Comparison of ENCODE assay signal across 2 cellular contexts in the genomic region with DNA sequence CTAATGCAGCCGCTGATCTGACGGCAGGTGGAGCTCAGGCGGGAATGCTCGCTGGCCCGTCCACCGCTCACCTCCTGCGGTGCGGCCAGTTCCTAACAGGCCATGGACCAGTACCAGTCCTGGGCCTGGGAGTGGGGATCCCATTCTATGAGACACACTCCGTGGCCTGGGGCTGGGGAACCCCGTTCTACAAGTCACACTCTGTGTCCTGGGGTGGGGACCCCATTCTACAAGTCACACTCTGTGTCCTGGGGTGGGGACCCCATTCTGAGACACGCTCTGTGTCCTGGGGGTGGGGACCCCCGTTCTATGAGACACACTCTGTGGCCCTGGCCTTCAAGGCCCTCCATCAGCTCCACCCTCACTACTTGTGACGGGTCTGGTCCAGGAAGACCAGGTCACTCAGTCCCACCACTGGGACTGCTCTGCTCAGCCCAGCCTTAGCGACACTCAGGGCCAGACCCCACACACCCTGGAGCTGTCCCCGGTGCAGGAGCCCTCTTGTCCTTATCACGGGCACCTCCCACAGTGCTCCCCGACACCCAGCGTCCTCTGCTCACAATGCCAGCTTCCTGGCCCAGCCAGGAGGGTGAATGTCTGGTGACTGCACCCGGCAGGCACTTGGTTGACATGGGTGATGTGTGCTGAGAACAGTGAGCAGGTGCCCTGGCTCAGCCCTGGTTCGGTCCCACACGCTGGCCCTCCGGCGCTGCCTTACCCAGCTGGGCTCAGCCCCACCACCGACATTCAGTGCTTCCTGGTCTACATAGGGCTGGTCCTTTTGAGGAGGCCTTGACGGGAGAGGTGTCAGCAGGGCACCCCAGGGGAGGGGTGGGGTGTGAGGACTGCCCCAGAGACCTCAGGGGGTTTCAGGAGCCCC.
TF ChIP-seq lines count a peak whose summit lies in the region.

No MANE protein-coding gene starts in this region.

TF ChIP-seq in SK-N-SH, 30 proteins besides CTCF, POLR2A, EP300 and RAD21 (continued from another document):
- TF ChIP-seq, protein P1, sequence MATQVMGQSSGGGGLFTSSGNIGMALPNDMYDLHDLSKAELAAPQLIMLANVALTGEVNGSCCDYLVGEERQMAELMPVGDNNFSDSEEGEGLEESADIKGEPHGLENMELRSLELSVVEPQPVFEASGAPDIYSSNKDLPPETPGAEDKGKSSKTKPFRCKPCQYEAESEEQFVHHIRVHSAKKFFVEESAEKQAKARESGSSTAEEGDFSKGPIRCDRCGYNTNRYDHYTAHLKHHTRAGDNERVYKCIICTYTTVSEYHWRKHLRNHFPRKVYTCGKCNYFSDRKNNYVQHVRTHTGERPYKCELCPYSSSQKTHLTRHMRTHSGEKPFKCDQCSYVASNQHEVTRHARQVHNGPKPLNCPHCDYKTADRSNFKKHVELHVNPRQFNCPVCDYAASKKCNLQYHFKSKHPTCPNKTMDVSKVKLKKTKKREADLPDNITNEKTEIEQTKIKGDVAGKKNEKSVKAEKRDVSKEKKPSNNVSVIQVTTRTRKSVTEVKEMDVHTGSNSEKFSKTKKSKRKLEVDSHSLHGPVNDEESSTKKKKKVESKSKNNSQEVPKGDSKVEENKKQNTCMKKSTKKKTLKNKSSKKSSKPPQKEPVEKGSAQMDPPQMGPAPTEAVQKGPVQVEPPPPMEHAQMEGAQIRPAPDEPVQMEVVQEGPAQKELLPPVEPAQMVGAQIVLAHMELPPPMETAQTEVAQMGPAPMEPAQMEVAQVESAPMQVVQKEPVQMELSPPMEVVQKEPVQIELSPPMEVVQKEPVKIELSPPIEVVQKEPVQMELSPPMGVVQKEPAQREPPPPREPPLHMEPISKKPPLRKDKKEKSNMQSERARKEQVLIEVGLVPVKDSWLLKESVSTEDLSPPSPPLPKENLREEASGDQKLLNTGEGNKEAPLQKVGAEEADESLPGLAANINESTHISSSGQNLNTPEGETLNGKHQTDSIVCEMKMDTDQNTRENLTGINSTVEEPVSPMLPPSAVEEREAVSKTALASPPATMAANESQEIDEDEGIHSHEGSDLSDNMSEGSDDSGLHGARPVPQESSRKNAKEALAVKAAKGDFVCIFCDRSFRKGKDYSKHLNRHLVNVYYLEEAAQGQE (IDR thresholded peaks at IDR 0.05; ENCODE audit: low read depth, low read length): no peak
- TF ChIP-seq, protein P2, sequence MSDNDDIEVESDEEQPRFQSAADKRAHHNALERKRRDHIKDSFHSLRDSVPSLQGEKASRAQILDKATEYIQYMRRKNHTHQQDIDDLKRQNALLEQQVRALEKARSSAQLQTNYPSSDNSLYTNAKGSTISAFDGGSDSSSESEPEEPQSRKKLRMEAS (IDR thresholded peaks at IDR 0.05; ENCODE audit: low read depth): no peak
- no peak for TF ChIP-seq EZH2phosphoT487 (IDR thresholded peaks at IDR 0.05; ENCODE audit: borderline replicate concordance, low read depth)
- TF ChIP-seq MXI1 (IDR thresholded peaks at IDR 0.05; ENCODE audit: low read depth, low read length): no peak
- TF ChIP-seq GATA2 (CRISPR knock-in tag; IDR thresholded peaks at IDR 0.05): no peak
- no peak for TF ChIP-seq CHD2 (IDR thresholded peaks at IDR 0.05; ENCODE audit: low read length, partially characterized antibody)
- TF ChIP-seq NRF1 (IDR thresholded peaks at IDR 0.05; ENCODE audit: low read depth, low read length): no peak
- TF ChIP-seq, protein P3, sequence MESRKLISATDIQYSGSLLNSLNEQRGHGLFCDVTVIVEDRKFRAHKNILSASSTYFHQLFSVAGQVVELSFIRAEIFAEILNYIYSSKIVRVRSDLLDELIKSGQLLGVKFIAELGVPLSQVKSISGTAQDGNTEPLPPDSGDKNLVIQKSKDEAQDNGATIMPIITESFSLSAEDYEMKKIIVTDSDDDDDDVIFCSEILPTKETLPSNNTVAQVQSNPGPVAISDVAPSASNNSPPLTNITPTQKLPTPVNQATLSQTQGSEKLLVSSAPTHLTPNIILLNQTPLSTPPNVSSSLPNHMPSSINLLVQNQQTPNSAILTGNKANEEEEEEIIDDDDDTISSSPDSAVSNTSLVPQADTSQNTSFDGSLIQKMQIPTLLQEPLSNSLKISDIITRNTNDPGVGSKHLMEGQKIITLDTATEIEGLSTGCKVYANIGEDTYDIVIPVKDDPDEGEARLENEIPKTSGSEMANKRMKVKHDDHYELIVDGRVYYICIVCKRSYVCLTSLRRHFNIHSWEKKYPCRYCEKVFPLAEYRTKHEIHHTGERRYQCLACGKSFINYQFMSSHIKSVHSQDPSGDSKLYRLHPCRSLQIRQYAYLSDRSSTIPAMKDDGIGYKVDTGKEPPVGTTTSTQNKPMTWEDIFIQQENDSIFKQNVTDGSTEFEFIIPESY (IDR thresholded peaks at IDR 0.05; ENCODE audit: borderline replicate concordance, low read depth): no peak
- TF ChIP-seq ELF1 (IDR thresholded peaks at IDR 0.05): no peak
- TF ChIP-seq, protein P4, sequence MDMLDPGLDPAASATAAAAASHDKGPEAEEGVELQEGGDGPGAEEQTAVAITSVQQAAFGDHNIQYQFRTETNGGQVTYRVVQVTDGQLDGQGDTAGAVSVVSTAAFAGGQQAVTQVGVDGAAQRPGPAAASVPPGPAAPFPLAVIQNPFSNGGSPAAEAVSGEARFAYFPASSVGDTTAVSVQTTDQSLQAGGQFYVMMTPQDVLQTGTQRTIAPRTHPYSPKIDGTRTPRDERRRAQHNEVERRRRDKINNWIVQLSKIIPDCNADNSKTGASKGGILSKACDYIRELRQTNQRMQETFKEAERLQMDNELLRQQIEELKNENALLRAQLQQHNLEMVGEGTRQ (IDR thresholded peaks at IDR 0.05; ENCODE audit: borderline replicate concordance, low read depth, low read length): no peak
- no peak for TF ChIP-seq YY1 (IDR thresholded peaks at IDR 0.05; ENCODE audit: low read depth)
- TF ChIP-seq GABPA (IDR thresholded peaks at IDR 0.05; ENCODE audit: low read depth): no peak

TF ChIP-seq in SK-N-SH treated with all-trans-retinoic acid at 6 μM for 48 hours, 23 proteins besides CTCF, POLR2A, EP300 and RAD21 (continued from another document):
- TF ChIP-seq, protein P5, sequence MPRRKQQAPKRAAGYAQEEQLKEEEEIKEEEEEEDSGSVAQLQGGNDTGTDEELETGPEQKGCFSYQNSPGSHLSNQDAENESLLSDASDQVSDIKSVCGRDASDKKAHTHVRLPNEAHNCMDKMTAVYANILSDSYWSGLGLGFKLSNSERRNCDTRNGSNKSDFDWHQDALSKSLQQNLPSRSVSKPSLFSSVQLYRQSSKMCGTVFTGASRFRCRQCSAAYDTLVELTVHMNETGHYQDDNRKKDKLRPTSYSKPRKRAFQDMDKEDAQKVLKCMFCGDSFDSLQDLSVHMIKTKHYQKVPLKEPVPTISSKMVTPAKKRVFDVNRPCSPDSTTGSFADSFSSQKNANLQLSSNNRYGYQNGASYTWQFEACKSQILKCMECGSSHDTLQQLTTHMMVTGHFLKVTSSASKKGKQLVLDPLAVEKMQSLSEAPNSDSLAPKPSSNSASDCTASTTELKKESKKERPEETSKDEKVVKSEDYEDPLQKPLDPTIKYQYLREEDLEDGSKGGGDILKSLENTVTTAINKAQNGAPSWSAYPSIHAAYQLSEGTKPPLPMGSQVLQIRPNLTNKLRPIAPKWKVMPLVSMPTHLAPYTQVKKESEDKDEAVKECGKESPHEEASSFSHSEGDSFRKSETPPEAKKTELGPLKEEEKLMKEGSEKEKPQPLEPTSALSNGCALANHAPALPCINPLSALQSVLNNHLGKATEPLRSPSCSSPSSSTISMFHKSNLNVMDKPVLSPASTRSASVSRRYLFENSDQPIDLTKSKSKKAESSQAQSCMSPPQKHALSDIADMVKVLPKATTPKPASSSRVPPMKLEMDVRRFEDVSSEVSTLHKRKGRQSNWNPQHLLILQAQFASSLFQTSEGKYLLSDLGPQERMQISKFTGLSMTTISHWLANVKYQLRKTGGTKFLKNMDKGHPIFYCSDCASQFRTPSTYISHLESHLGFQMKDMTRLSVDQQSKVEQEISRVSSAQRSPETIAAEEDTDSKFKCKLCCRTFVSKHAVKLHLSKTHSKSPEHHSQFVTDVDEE (CRISPR knock-in tag; IDR thresholded peaks at IDR 0.05): no peak
- no peak for TF ChIP-seq ISL1 (CRISPR knock-in tag; IDR thresholded peaks at IDR 0.05)
- TF ChIP-seq, protein P6, sequence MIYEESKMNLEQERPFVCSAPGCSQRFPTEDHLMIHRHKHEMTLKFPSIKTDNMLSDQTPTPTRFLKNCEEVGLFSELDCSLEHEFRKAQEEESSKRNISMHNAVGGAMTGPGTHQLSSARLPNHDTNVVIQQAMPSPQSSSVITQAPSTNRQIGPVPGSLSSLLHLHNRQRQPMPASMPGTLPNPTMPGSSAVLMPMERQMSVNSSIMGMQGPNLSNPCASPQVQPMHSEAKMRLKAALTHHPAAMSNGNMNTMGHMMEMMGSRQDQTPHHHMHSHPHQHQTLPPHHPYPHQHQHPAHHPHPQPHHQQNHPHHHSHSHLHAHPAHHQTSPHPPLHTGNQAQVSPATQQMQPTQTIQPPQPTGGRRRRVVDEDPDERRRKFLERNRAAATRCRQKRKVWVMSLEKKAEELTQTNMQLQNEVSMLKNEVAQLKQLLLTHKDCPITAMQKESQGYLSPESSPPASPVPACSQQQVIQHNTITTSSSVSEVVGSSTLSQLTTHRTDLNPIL (CRISPR knock-in tag; IDR thresholded peaks at IDR 0.05; ENCODE audit: low read depth): no peak
- TF ChIP-seq ZNF70 (CRISPR knock-in tag; IDR thresholded peaks at IDR 0.05): no peak
- no peak for TF ChIP-seq RARB (CRISPR knock-in tag; IDR thresholded peaks at IDR 0.05)
- TF ChIP-seq TOX (CRISPR knock-in tag; IDR thresholded peaks at IDR 0.05; ENCODE audit: borderline replicate concordance): no peak
- TF ChIP-seq, protein P7, sequence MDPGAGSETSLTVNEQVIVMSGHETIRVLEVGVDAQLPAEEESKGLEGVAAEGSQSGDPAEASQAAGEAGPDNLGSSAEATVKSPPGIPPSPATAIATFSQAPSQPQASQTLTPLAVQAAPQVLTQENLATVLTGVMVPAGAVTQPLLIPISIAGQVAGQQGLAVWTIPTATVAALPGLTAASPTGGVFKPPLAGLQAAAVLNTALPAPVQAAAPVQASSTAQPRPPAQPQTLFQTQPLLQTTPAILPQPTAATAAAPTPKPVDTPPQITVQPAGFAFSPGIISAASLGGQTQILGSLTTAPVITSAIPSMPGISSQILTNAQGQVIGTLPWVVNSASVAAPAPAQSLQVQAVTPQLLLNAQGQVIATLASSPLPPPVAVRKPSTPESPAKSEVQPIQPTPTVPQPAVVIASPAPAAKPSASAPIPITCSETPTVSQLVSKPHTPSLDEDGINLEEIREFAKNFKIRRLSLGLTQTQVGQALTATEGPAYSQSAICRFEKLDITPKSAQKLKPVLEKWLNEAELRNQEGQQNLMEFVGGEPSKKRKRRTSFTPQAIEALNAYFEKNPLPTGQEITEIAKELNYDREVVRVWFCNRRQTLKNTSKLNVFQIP (CRISPR knock-in tag; IDR thresholded peaks at IDR 0.05; ENCODE audit: borderline replicate concordance, low read depth): no peak
- TF ChIP-seq, protein P8, sequence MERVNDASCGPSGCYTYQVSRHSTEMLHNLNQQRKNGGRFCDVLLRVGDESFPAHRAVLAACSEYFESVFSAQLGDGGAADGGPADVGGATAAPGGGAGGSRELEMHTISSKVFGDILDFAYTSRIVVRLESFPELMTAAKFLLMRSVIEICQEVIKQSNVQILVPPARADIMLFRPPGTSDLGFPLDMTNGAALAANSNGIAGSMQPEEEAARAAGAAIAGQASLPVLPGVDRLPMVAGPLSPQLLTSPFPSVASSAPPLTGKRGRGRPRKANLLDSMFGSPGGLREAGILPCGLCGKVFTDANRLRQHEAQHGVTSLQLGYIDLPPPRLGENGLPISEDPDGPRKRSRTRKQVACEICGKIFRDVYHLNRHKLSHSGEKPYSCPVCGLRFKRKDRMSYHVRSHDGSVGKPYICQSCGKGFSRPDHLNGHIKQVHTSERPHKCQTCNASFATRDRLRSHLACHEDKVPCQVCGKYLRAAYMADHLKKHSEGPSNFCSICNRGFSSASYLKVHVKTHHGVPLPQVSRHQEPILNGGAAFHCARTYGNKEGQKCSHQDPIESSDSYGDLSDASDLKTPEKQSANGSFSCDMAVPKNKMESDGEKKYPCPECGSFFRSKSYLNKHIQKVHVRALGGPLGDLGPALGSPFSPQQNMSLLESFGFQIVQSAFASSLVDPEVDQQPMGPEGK (CRISPR knock-in tag; IDR thresholded peaks at IDR 0.05; ENCODE audit: borderline replicate concordance): no peak
TF ChIP-seq in SK-N-SH treated with all-trans-retinoic acid at 6 μM for 48 hours: peak in this region for 0.
